In genomic region chr10:79472951-79473350, GRCh38 we compare ENCODE assay signal across 24 cellular contexts. TPM values are rescaled to one million over a fixed set of nuclear protein-coding genes. Genes with fewer than 3 reads are reported as not detected.
DNase-seq lines count a peak whose midpoint lies in the region; TF ChIP-seq lines count a peak whose summit lies in the region.
"Had no signal": no experiment of that assay in that cellular context is flagged by ENCODE, and none has a peak within 500 bp of the region (broad histone marks: within the 10 kb centered on the region; RNA-seq: fewer than 3 reads in every experiment).

No MANE protein-coding gene starts in this region.

- H2BK15ac ChIP-seq in mesenchymal stem cell (ENCODE audit: low read depth, poor library complexity, severe bottlenecking): no peak overlapping the region

- H3K79me1 ChIP-seq in mesenchymal stem cell (replicated peaks; ENCODE audit: low read length, poor library complexity, severe bottlenecking): no peaks in the 10 kb centered on the region

- H3K4me3 Mint-ChIP-seq in endothelial cell (ENCODE audit: unreplicated experiment): no peak overlapping the region
- no peak overlapping the region for H3K4me3 Mint-ChIP-seq in Calu3 (ENCODE audit: low read depth, unreplicated experiment)
- H3K4me3 Mint-ChIP-seq: activated B cell treated with CpG ODN at 0.5 μM for 24 hours; CD4-positive, CD25-positive, alpha-beta regulatory T cell; neural crest cell had no signal

- H3K27ac Mint-ChIP-seq in endothelial cell (ENCODE audit: unreplicated experiment) (peak overlapping the region; percentile 37), Calu3 (ENCODE audit: unreplicated experiment) (no peak overlapping the region)
- H3K27ac Mint-ChIP-seq: activated B cell treated with CpG ODN at 0.5 μM for 24 hours; CD4-positive, CD25-positive, alpha-beta regulatory T cell had no signal

- H3K4me3 ChIP-seq in mesenchymal stem cell (ENCODE audit: insufficient read depth in 1 of 2, low read depth in 1 of 2, low read length in 2 of 2): no peak overlapping the region
- no peak overlapping the region for H3K4me3 ChIP-seq in spleen
- H3K4me3 ChIP-seq: body of pancreas, heart left ventricle, left lung, mucosa of descending colon, sigmoid colon had no signal

- H3K4me1 ChIP-seq in mesenchymal stem cell (ENCODE audit: control insufficient read depth, insufficient read depth, low read depth, low read length) (no peaks in the 10 kb centered on the region), spleen (peaks cover 0 to 14% (median 2%) of the 10 kb centered on the region in 6 donors)

- 78% methylated on average over 4 of the region's 5 CpGs for WGBS in mesenchymal stem cell
- 46 to 71% (median 59%) methylated on average over 5 of the region's 5 CpGs for WGBS in spleen, 5 donors

- no peak overlapping the region for H3K14ac ChIP-seq in mesenchymal stem cell (ENCODE audit: low read length in 2 of 2)

- BruUV-seq in Calu3 (replicated peaks; lab: Mats Ljungman, UMichigan): no TSS peak

- H3K36me3 ChIP-seq in mesenchymal stem cell (ENCODE audit: control insufficient read depth in 1 of 2, insufficient read depth in 2 of 2, low read depth in 1 of 2, low read length in 2 of 2) (no peaks in the 10 kb centered on the region), spleen (no peaks in the 10 kb centered on the region)
- H3K36me3 ChIP-seq: heart left ventricle, left lung, sigmoid colon had no signal

- intact Hi-C loops in spleen (cut with DNase I; ENCODE audit: low total_unique reads): no loop called here
- intact Hi-C loops in Calu3 (cut with micrococcal nuclease; ENCODE audit: unreplicated experiment): no loop called here

- no peak overlapping the region for H2BK5ac ChIP-seq in mesenchymal stem cell (ENCODE audit: low read depth, low read length, poor library complexity, severe bottlenecking)

- H3K27me3 ChIP-seq in mesenchymal stem cell (ENCODE audit: control insufficient read depth in 1 of 2, insufficient read depth in 1 of 2, low read length in 2 of 2) (no peaks in the 10 kb centered on the region), spleen (replicated peaks in 1 of 7) (no peaks in the 10 kb centered on the region)
- H3K27me3 ChIP-seq: body of pancreas, heart left ventricle, left lung, sigmoid colon had no signal

- DNase-seq in Ammon's horn (ENCODE audit: low spot score): peak; percentile 35
- DNase-seq in endothelial cell (ENCODE audit: low spot score): no peak
- peak; percentile 41 for DNase-seq in mesenchymal stem cell
- no peak for DNase-seq in spleen
- DNase-seq in activated T-cell treated with anti-CD3 and anti-CD28 coated beads, Interleukin-2, amount 50 U/mL, for 1 hour: no peak
- no peak for DNase-seq in Calu3
- DNase-seq in activated gamma-delta T cell (lab: John Stamatoyannopoulos, UW): no peak
- DNase-seq: ACHN; activated B cell treated with CpG ODN at 0.5 μM for 24 hours; activated CD4-positive, alpha-beta T cell treated with anti-CD3 and anti-CD28 coated beads, Interleukin-2, amount 50 U/mL, for 4 hours; activated CD8-positive, alpha-beta memory T cell treated with anti-CD3 and anti-CD28 coated beads, Interleukin-2, amount 50 U/mL, for 4 hours; body of pancreas; CD4-positive, CD25-positive, alpha-beta regulatory T cell; DMS 273 treated with DMSO at 0.1 percent for 48 hours; effector memory CD4-positive, alpha-beta T cell; heart left ventricle; left lung; MM.1S; mucosa of descending colon; NCI-H2171; sigmoid colon; T-helper 9 cell had no signal

- CTCF ChIA-PET in Calu3 (lab: Charles Lee): no interaction called here

- H4K8ac ChIP-seq in mesenchymal stem cell (ENCODE audit: low read length): no peak overlapping the region

- H2BK12ac ChIP-seq in mesenchymal stem cell (ENCODE audit: low read length in 2 of 2): no peak overlapping the region

- H2AK5ac ChIP-seq in mesenchymal stem cell (ENCODE audit: low read length, severe bottlenecking): no peak overlapping the region

- no peak for TF ChIP-seq CTCF in endothelial cell (IDR thresholded peaks at IDR 0.05; ENCODE audit: unreplicated experiment)
- no peak for TF ChIP-seq CTCF in spleen (IDR thresholded peaks at IDR 0.05 in 8 of 11, conservative IDR thresholded peaks at IDR 0.05 in 3 of 11)
- TF ChIP-seq CTCF in Calu3 (IDR thresholded peaks at IDR 0.05; ENCODE audit: unreplicated experiment): no peak

- no peak overlapping the region for H3K18ac ChIP-seq in mesenchymal stem cell (ENCODE audit: low read depth in 1 of 2, low read length in 2 of 2)

- no peak overlapping the region for H3K23ac ChIP-seq in mesenchymal stem cell (ENCODE audit: low read length in 2 of 2)

- no peaks in the 10 kb centered on the region for H3K9me3 Mint-ChIP-seq in endothelial cell (ENCODE audit: unreplicated experiment)
- H3K9me3 Mint-ChIP-seq in Calu3 (ENCODE audit: low read depth, unreplicated experiment): no peaks in the 10 kb centered on the region
- H3K9me3 Mint-ChIP-seq: activated B cell treated with CpG ODN at 0.5 μM for 24 hours; CD4-positive, CD25-positive, alpha-beta regulatory T cell; neural crest cell had no signal

- H3K27ac ChIP-seq in mesenchymal stem cell (ENCODE audit: low read length, poor library complexity, severe bottlenecking) (no peak overlapping the region), spleen (no peak overlapping the region)
- H3K27ac ChIP-seq: body of pancreas, heart left ventricle, left lung, sigmoid colon had no signal

- H3K4me1 Mint-ChIP-seq in endothelial cell (ENCODE audit: unreplicated experiment) (peaks cover 25% of the 10 kb centered on the region), Calu3 (ENCODE audit: low read depth, unreplicated experiment) (no peaks in the 10 kb centered on the region)
- H3K4me1 Mint-ChIP-seq: activated B cell treated with CpG ODN at 0.5 μM for 24 hours; CD4-positive, CD25-positive, alpha-beta regulatory T cell had no signal

- no peak overlapping the region for H3K4ac ChIP-seq in mesenchymal stem cell (ENCODE audit: low read depth in 1 of 2, low read length in 2 of 2)

- H3K36me3 Mint-ChIP-seq in endothelial cell (ENCODE audit: low read depth, unreplicated experiment): no peaks in the 10 kb centered on the region
- no peaks in the 10 kb centered on the region for H3K36me3 Mint-ChIP-seq in Calu3 (ENCODE audit: insufficient read depth, unreplicated experiment)
- H3K36me3 Mint-ChIP-seq: CD4-positive, CD25-positive, alpha-beta regulatory T cell had no signal

- TF ChIP-seq POLR2A in spleen (IDR thresholded peaks at IDR 0.05): no peak

- H3K27me3 Mint-ChIP-seq in endothelial cell (ENCODE audit: unreplicated experiment): peaks cover 3% of the 10 kb centered on the region
- peaks cover 94% of the 10 kb centered on the region for H3K27me3 Mint-ChIP-seq in Calu3 (ENCODE audit: unreplicated experiment)

- H3K9me3 ChIP-seq in mesenchymal stem cell (ENCODE audit: control insufficient read depth, low read length) (no peaks in the 10 kb centered on the region), spleen (no peaks in the 10 kb centered on the region)
- H3K9me3 ChIP-seq: body of pancreas, heart left ventricle, left lung, mucosa of descending colon, sigmoid colon had no signal

- TF ChIP-seq RAD21 in Ishikawa (IDR thresholded peaks at IDR 0.05; ENCODE audit: low read depth): no peak

- no peak overlapping the region for H3K9ac ChIP-seq in mesenchymal stem cell (ENCODE audit: low read length)

- H3K4me2 ChIP-seq in mesenchymal stem cell (ENCODE audit: low read length, poor library complexity, severe bottlenecking): no peak overlapping the region

- no peak overlapping the region for H2BK120ac ChIP-seq in mesenchymal stem cell (ENCODE audit: low read depth, low read length)

- H2AFZ ChIP-seq in mesenchymal stem cell (ENCODE audit: low read depth, low read length): no peak overlapping the region

- H4K91ac ChIP-seq in mesenchymal stem cell (ENCODE audit: low read length): no peak overlapping the region

- TF ChIP-seq EP300 in Ishikawa (IDR thresholded peaks at IDR 0.05; ENCODE audit: borderline replicate concordance): no peak

TF ChIP-seq in Ishikawa, 13 proteins besides CTCF, POLR2A, EP300 and RAD21:
- 0 out of 2 replicates have a peak, but pooled peaks have one; percentile 26 for TF ChIP-seq CEBPB (IDR thresholded peaks at IDR 0.05)
- no peak for TF ChIP-seq FOXM1 (IDR thresholded peaks at IDR 0.05; ENCODE audit: borderline replicate concordance, low read depth)

RNA-seq across cellular contexts. Expression of gene ZCCHC24, which starts 27.5 kb away (rescaled TPM):
- total RNA-seq in endothelial cell (ENCODE audit: unreplicated experiment) (60.0 TPM), spleen (10 to 100 TPM; 12.6 to 34.1 (median 27.1) TPM), Calu3 (2022) (0.98 and 1.4 TPM in 2 replicates)
- 47.4 TPM for polyA plus RNA-seq in mesenchymal stem cell (2013, experiment 1 of 2)
- 49.0 TPM for polyA plus RNA-seq in mesenchymal stem cell (2013, experiment 2 of 2)
- 10 to 100 TPM in 1 of 3 donors, 1 to 10 TPM in 2; 4.9 to 11.8 (median 5.8) TPM for polyA plus RNA-seq in spleen

RNA-seq across cellular contexts. Expression of gene EIF5AL1, which starts 39.4 kb away (rescaled TPM):
- total RNA-seq in endothelial cell (ENCODE audit: unreplicated experiment): 0.59 TPM
- polyA plus RNA-seq in mesenchymal stem cell (2013, experiment 1 of 2): 0.57 TPM
- polyA plus RNA-seq in mesenchymal stem cell (2013, experiment 2 of 2): 0.70 TPM
- total RNA-seq in spleen: under 1 TPM in 6 of 7 donors, not detected in 1; 0.10 to 0.36 (median 0.18) TPM
- under 1 TPM; 0.45 to 0.80 (median 0.64) TPM for polyA plus RNA-seq in spleen
- total RNA-seq in Calu3 (2022): 0.19 and 0.20 TPM in 2 replicates
- total RNA-seq: body of pancreas; CD4-positive, CD25-positive, alpha-beta regulatory T cell had no signal

Comparison
In these comparisons a context has a peak if more than half of its experiments do, and no peak if none do; other contexts are left out.
1. DNase-seq: peak in Ammon's horn (single experiment) and mesenchymal stem cell (single experiment); none in endothelial cell (single experiment), spleen (single experiment), activated T-cell treated with anti-CD3 and anti-CD28 coated beads, Interleukin-2, amount 50 U/mL, for 1 hour (single experiment), Calu3 (single experiment) and activated gamma-delta T cell (single experiment).